20 cellular contexts compared by ENCODE assay signal in genomic region chr10:127802532-127803055, GRCh38.
"Had no signal": no experiment of that assay in that cellular context is flagged by ENCODE, and none has a peak within 500 bp of the region (broad histone marks: within the 10 kb centered on the region; RNA-seq: fewer than 3 reads in every experiment).

No MANE protein-coding gene starts in this region.

- H3K27me3 ChIP-seq: body of pancreas, right atrium auricular region had no signal

- H3K4me3 ChIP-seq: body of pancreas, esophagus squamous epithelium, right atrium auricular region, skin epidermis, tibial artery had no signal

- H3K36me3 Mint-ChIP-seq: activated naive CD8-positive, alpha-beta T cell treated with anti-CD3 and anti-CD28 coated beads for 36 hours; natural killer cell treated with Interleukin-12 subunit alpha and Interleukin-12 subunit beta and Interleukin-15 and Interleukin-18, amount 100 ng/mL, for 72 hours; stimulated activated naive B cell treated with anti-CD40 and anti-IgM and Interleukin-4, amounts not matched to agents 10 μg/mL and 1 μg/mL and 100 μg/mL, for 72 hours had no signal

- ATAC-seq: body of pancreas; left ventricle myocardium superior; natural killer cell treated with Interleukin-12 subunit alpha and Interleukin-12 subunit beta and Interleukin-15 and Interleukin-18, amount 100 ng/mL, for 72 hours; stimulated activated naive B cell treated with anti-CD40 and anti-IgM and Interleukin-4, amounts not matched to agents 10 μg/mL and 1 μg/mL and 100 μg/mL, for 72 hours had no signal

- H3K27ac ChIP-seq: body of pancreas, esophagus squamous epithelium, right atrium auricular region, skin epidermis, tibial artery had no signal

- H3K36me3 ChIP-seq: esophagus squamous epithelium, right atrium auricular region, tibial artery had no signal

- H3K4me1 ChIP-seq: body of pancreas, esophagus squamous epithelium, right atrium auricular region, tibial artery had no signal

- H3K9me3 ChIP-seq: body of pancreas, esophagus squamous epithelium, right atrium auricular region, tibial artery had no signal

- H3K4me3 Mint-ChIP-seq: activated CD4-positive, alpha-beta T cell treated with anti-CD3 and anti-CD28 coated beads, Interleukin-2, amount 10 ng/mL, durations not matched to agents 24 days and 14 days; activated naive CD8-positive, alpha-beta T cell treated with anti-CD3 and anti-CD28 coated beads for 36 hours; activated T-helper 1 cell treated with anti-CD3 and anti-CD28 coated beads, Interleukin-12 subunit alpha, Interleukin-12 subunit beta, Interleukin-2, Interleukin-4 antibody, amounts not matched to agents 30 ng/mL and 10 ng/mL and 1 ng/mL, durations not matched to agents 14 hours and 24 hours and 36 hours; central memory CD8-positive, alpha-beta T cell; natural killer cell treated with Interleukin-12 subunit alpha and Interleukin-12 subunit beta and Interleukin-15 and Interleukin-18, amount 100 ng/mL, for 72 hours; stimulated activated naive B cell treated with anti-CD40 and anti-IgM and Interleukin-4, amounts not matched to agents 10 μg/mL and 1 μg/mL and 100 μg/mL, for 72 hours had no signal

- DNase-seq: activated CD4-positive, alpha-beta T cell treated with anti-CD3 and anti-CD28 coated beads, Interleukin-2, amount 10 ng/mL, durations not matched to agents 24 days and 14 days; activated CD4-positive, CD25-positive, alpha-beta regulatory T cell; activated CD8-positive, alpha-beta memory T cell treated with anti-CD3 and anti-CD28 coated beads for 24 hours; activated naive CD8-positive, alpha-beta T cell treated with anti-CD3 and anti-CD28 coated beads for 36 hours; body of pancreas; cortex of kidney; effector CD8-positive, alpha-beta T cell; esophagus squamous epithelium; glutamatergic neuron; left ventricle myocardium superior; occipital lobe; stimulated activated CD4-positive, alpha-beta T cell treated with anti-CD3 and anti-CD28 coated beads, Interleukin-15, amount 100 ng/mL, for 24 hours; stimulated activated CD4-positive, alpha-beta T cell treated with anti-CD3 and anti-CD28 coated beads, Interleukin-4, amount 100 ng/mL, for 1 hour; stimulated activated naive B cell treated with anti-CD40 and anti-IgM and Interleukin-4, amounts not matched to agents 10 μg/mL and 1 μg/mL and 100 μg/mL, for 72 hours; tibial artery had no signal

- H3K4me1 Mint-ChIP-seq: activated CD4-positive, alpha-beta T cell treated with anti-CD3 and anti-CD28 coated beads, Interleukin-2, amount 10 ng/mL, durations not matched to agents 24 days and 14 days; activated naive CD8-positive, alpha-beta T cell treated with anti-CD3 and anti-CD28 coated beads for 36 hours; central memory CD8-positive, alpha-beta T cell; stimulated activated naive B cell treated with anti-CD40 and anti-IgM and Interleukin-4, amounts not matched to agents 10 μg/mL and 1 μg/mL and 100 μg/mL, for 72 hours had no signal

- H3K9me3 Mint-ChIP-seq: activated CD4-positive, alpha-beta T cell treated with anti-CD3 and anti-CD28 coated beads, Interleukin-2, amount 10 ng/mL, durations not matched to agents 24 days and 14 days; activated naive CD8-positive, alpha-beta T cell treated with anti-CD3 and anti-CD28 coated beads for 36 hours; activated T-helper 1 cell treated with anti-CD3 and anti-CD28 coated beads, Interleukin-12 subunit alpha, Interleukin-12 subunit beta, Interleukin-2, Interleukin-4 antibody, amounts not matched to agents 30 ng/mL and 10 ng/mL and 1 ng/mL, durations not matched to agents 14 hours and 24 hours and 36 hours; central memory CD8-positive, alpha-beta T cell; natural killer cell treated with Interleukin-12 subunit alpha and Interleukin-12 subunit beta and Interleukin-15 and Interleukin-18, amount 100 ng/mL, for 72 hours; stimulated activated naive B cell treated with anti-CD40 and anti-IgM and Interleukin-4, amounts not matched to agents 10 μg/mL and 1 μg/mL and 100 μg/mL, for 72 hours had no signal

- H3K27ac Mint-ChIP-seq: activated CD4-positive, alpha-beta T cell treated with anti-CD3 and anti-CD28 coated beads, Interleukin-2, amount 10 ng/mL, durations not matched to agents 24 days and 14 days; activated naive CD8-positive, alpha-beta T cell treated with anti-CD3 and anti-CD28 coated beads for 36 hours; activated T-helper 1 cell treated with anti-CD3 and anti-CD28 coated beads, Interleukin-12 subunit alpha, Interleukin-12 subunit beta, Interleukin-2, Interleukin-4 antibody, amounts not matched to agents 30 ng/mL and 10 ng/mL and 1 ng/mL, durations not matched to agents 14 hours and 24 hours and 36 hours; natural killer cell treated with Interleukin-12 subunit alpha and Interleukin-12 subunit beta and Interleukin-15 and Interleukin-18, amount 100 ng/mL, for 72 hours; stimulated activated naive B cell treated with anti-CD40 and anti-IgM and Interleukin-4, amounts not matched to agents 10 μg/mL and 1 μg/mL and 100 μg/mL, for 72 hours had no signal
